Comparison of ENCODE assay signal across 27 cellular contexts in the genomic region with DNA sequence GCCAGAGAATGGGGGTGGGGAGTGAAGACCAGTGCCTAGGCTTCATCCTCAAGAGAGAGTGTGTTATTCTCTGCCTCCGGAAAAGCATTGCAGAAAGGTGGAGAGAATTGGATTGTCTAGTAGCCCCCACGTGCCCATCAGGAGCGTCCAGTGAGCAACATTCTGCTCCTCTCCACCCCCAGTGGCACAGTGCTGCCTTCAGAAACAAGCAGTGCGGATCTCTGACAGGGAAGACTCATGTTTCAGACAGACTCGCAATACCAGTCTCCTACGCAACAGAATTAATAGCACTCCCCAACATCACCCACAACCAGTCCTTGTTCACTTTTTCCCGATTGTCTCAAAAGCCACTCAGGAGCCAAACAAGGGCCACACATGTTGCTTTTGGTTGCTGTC.
"Had no signal": no experiment of that assay in that cellular context is flagged by ENCODE, and none has a peak within 500 bp of the region (broad histone marks: within the 10 kb centered on the region; RNA-seq: fewer than 3 reads in every experiment).

No MANE protein-coding gene starts in this region.

- H3K9me3 Mint-ChIP-seq: activated CD8-positive, alpha-beta T cell treated with anti-CD3 and anti-CD28 coated beads for 36 hours had no signal

- ATAC-seq: activated CD4-positive, CD25-positive, alpha-beta regulatory T cell treated with anti-CD3 and anti-CD28 coated beads, Interleukin-2, amount 50 U/mL, for 24 hours; activated CD8-positive, alpha-beta T cell treated with anti-CD3 and anti-CD28 coated beads for 36 hours; SK-N-SH treated with all-trans-retinoic acid at 6 μM for 48 hours had no signal

- DNase-seq: activated CD4-positive, alpha-beta T cell treated with anti-CD3 and anti-CD28 coated beads for 4 hours; activated CD8-positive, alpha-beta memory T cell treated with anti-CD3 and anti-CD28 coated beads, Interleukin-2, amount 50 U/mL, for 48 hours; activated CD8-positive, alpha-beta T cell treated with anti-CD3 and anti-CD28 coated beads for 36 hours; activated effector memory CD4-positive, alpha-beta T cell treated with Interleukin-2 at 50 U/mL for 16 hours; activated naive CD4-positive, alpha-beta T cell; activated T-cell treated with anti-CD3 and anti-CD28 coated beads, Interleukin-2, amount 50 U/mL, for 1 hour; brain microvascular endothelial cell; cerebellar nuclear complex; MM.1S; NCI-H1105; NCI-H1436; NCI-H1694 treated with DMSO at 0.1 percent for 48 hours; NCI-H2081 treated with DMSO at 0.1 percent for 48 hours; NCI-H345; NCI-H510A treated with DMSO at 0.1 percent for 48 hours; NCI-H69; NK-92 treated with Interleukin-12 subunit alpha and Interleukin-12 subunit beta, amount 100 ng/mL, for 24 hours; Peyer's patch; Right ventricle myocardium superior; SJCRH30; SW 1271 had no signal

- H3K4me3 ChIP-seq: cardiac muscle cell, Peyer's patch, SJCRH30 had no signal

- FAIRE-seq: astrocyte had no signal

- H3K27ac ChIP-seq: brain microvascular endothelial cell, cardiac muscle cell, Peyer's patch, RWPE1, SJCRH30 had no signal

- H3K27me3 Mint-ChIP-seq: activated CD8-positive, alpha-beta T cell treated with anti-CD3 and anti-CD28 coated beads for 36 hours; activated naive CD8-positive, alpha-beta T cell had no signal

- H3K4me3 Mint-ChIP-seq: activated CD8-positive, alpha-beta T cell treated with anti-CD3 and anti-CD28 coated beads for 36 hours; activated naive CD8-positive, alpha-beta T cell had no signal

- H3K27ac Mint-ChIP-seq: activated CD8-positive, alpha-beta T cell treated with anti-CD3 and anti-CD28 coated beads for 36 hours; activated naive CD8-positive, alpha-beta T cell had no signal

- H3K9me3 ChIP-seq: Peyer's patch, SJCRH30 had no signal

- H3K27me3 ChIP-seq: brain microvascular endothelial cell, cardiac muscle cell, Peyer's patch, SJCRH30 had no signal
